ENCODE assay signal across 1 cellular context in the genomic region with DNA sequence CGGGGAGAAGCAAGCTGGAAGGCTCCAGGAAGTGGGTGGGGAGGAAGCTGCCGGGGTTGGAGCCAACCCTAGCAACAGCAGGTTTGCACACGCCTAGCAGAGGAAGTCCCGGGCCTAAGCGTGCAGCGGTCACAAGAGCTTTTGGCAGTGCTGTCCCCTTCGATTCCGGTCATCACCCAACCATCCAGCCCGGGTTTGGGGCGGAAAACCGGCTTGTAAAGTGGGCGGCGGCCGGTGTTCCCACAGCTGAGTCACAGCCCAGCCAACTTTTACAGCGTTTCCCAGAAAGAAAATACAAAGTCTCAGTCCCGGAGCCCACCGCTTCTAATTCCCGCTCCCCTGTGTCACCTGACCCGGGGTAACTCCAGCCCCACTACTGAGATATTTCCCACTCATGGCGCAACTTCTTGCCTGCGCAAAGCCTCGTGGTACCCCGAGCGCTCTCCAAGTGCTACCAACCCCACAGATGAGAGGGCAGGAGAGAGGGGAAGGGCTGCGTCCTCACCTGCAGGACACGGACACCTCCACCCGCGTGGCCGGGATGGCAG.
TF ChIP-seq lines count a peak whose summit lies in the region.

No MANE protein-coding gene starts in this region.

TF ChIP-seq in A549, 52 proteins besides CTCF, POLR2A, EP300 and RAD21 (continued from another document):
- TF ChIP-seq, protein P1, sequence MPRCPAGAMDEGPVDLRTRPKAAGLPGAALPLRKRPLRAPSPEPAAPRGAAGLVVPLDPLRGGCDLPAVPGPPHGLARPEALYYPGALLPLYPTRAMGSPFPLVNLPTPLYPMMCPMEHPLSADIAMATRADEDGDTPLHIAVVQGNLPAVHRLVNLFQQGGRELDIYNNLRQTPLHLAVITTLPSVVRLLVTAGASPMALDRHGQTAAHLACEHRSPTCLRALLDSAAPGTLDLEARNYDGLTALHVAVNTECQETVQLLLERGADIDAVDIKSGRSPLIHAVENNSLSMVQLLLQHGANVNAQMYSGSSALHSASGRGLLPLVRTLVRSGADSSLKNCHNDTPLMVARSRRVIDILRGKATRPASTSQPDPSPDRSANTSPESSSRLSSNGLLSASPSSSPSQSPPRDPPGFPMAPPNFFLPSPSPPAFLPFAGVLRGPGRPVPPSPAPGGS (IDR thresholded peaks at IDR 0.05) = peak; percentile 31; the same call in 1 of the 3 replicates
- TF ChIP-seq, protein P2, sequence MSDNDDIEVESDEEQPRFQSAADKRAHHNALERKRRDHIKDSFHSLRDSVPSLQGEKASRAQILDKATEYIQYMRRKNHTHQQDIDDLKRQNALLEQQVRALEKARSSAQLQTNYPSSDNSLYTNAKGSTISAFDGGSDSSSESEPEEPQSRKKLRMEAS (IDR thresholded peaks at IDR 0.05) = peak; percentile 39; the same call in 1 of the 2 replicates
- TF ChIP-seq, protein P3, sequence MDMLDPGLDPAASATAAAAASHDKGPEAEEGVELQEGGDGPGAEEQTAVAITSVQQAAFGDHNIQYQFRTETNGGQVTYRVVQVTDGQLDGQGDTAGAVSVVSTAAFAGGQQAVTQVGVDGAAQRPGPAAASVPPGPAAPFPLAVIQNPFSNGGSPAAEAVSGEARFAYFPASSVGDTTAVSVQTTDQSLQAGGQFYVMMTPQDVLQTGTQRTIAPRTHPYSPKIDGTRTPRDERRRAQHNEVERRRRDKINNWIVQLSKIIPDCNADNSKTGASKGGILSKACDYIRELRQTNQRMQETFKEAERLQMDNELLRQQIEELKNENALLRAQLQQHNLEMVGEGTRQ (IDR thresholded peaks at IDR 0.05) = peak; percentile 75
- TF ChIP-seq, protein P4, sequence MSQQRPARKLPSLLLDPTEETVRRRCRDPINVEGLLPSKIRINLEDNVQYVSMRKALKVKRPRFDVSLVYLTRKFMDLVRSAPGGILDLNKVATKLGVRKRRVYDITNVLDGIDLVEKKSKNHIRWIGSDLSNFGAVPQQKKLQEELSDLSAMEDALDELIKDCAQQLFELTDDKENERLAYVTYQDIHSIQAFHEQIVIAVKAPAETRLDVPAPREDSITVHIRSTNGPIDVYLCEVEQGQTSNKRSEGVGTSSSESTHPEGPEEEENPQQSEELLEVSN (IDR thresholded peaks at IDR 0.05; ENCODE audit: borderline replicate concordance, low read depth) = peak; percentile 80
- TF ChIP-seq, protein P5, sequence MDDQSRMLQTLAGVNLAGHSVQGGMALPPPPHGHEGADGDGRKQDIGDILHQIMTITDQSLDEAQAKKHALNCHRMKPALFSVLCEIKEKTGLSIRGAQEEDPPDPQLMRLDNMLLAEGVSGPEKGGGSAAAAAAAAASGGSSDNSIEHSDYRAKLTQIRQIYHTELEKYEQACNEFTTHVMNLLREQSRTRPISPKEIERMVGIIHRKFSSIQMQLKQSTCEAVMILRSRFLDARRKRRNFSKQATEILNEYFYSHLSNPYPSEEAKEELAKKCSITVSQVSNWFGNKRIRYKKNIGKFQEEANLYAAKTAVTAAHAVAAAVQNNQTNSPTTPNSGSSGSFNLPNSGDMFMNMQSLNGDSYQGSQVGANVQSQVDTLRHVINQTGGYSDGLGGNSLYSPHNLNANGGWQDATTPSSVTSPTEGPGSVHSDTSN (IDR thresholded peaks at IDR 0.05) = no peak
